In genomic region chr2:9255416-9255815, GRCh38 we compare ENCODE assay signal across 1 cellular context.
TF ChIP-seq lines count a peak whose summit lies in the region.

No MANE protein-coding gene starts in this region.

TF ChIP-seq in H1, 55 proteins besides CTCF, POLR2A, EP300 and RAD21 (continued from another document):
- TF ChIP-seq CHD7 (IDR thresholded peaks at IDR 0.05; ENCODE audit: insufficient replicate concordance, low read length) (no peak), CTBP2 (IDR thresholded peaks at IDR 0.05; ENCODE audit: borderline replicate concordance, insufficient read depth, insufficient read length, low read length) (no peak)
TF ChIP-seq in H1: peak in this region for 0.
